In genomic region chr6:163608060-163608752, GRCh38 we compare ENCODE assay signal across 20 cellular contexts.
DNase-seq lines count a peak whose midpoint lies in the region; ATAC-seq and TF ChIP-seq lines count a peak whose summit lies in the region.
"Had no signal": no experiment of that assay in that cellular context is flagged by ENCODE, and none has a peak within 500 bp of the region (broad histone marks: within the 10 kb centered on the region; RNA-seq: fewer than 3 reads in every experiment).

No MANE protein-coding gene starts in this region.

- no peaks in the 10 kb centered on the region for H3K27me3 ChIP-seq in right atrium auricular region
- H3K27me3 ChIP-seq in heart left ventricle = no peaks in the 10 kb centered on the region
- H3K27me3 ChIP-seq: MG63 had no signal

- no peaks in the 10 kb centered on the region for H3K36me3 Mint-ChIP-seq in neural crest cell (ENCODE audit: low read depth)

- peak overlapping the region; percentile 27 for H3K27ac Mint-ChIP-seq in neural crest cell (ENCODE audit: unreplicated experiment)
- H3K27ac Mint-ChIP-seq: H9 had no signal

- intact Hi-C loops in heart left ventricle (cut with DNase I) = no loop called here

- in situ Hi-C loops in ACHN (cut with HindIII; ENCODE audit: low pct_ligation_motif_present, low pct_unique_long_range_greater_than_20kb, low sequenced_read_pairs) = no loop called here

- peaks cover 4% of the 10 kb centered on the region for H3K9me3 Mint-ChIP-seq in neural crest cell

- no peaks in the 10 kb centered on the region for H3K27me3 Mint-ChIP-seq in neural crest cell (ENCODE audit: low read depth)

- H3K4me3 ChIP-seq in right atrium auricular region (no peak overlapping the region), heart left ventricle (no peak overlapping the region)
- H3K4me3 ChIP-seq: GM12878, MG63 had no signal

- H3K9me3 ChIP-seq in right atrium auricular region (no peaks in the 10 kb centered on the region), heart left ventricle (no peaks in the 10 kb centered on the region)
- H3K9me3 ChIP-seq: MG63 had no signal

- H3K4me1 ChIP-seq in right atrium auricular region = no peaks in the 10 kb centered on the region
- H3K4me1 ChIP-seq in heart left ventricle = peaks cover 0 to 3% (median 0%) of the 10 kb centered on the region in 12 donors

- no peak overlapping the region for H3K27ac ChIP-seq in right atrium auricular region
- H3K27ac ChIP-seq in heart left ventricle = no peak overlapping the region
- H3K27ac ChIP-seq: RWPE1 had no signal

- DNase-seq in right atrium auricular region (ENCODE audit: low spot score) (peak; percentile 46), heart left ventricle (no peak), left kidney (ENCODE audit: low read depth, low spot score) (peak; percentile 67), neural crest cell (ENCODE audit: low read depth, low spot score) (no peak), ACHN (no peak), COR-L47 (lab: John Stamatoyannopoulos, UW) (no peak), T-helper 1 cell (no peak)
- DNase-seq: H9; MG63; NCI-H1417; NCI-H1694 treated with DMSO at 0.1 percent for 48 hours; NCI-H2081 treated with DMSO at 0.1 percent for 48 hours; NCI-H446 treated with DMSO at 0.1 percent for 48 hours; NCI-H69; NK-92 treated with Interleukin-12 subunit alpha and Interleukin-12 subunit beta, amount 100 ng/mL, for 24 hours; SHP77 treated with DMSO at 0.1 percent for 48 hours had no signal

- H3K36me3 ChIP-seq in right atrium auricular region (no peaks in the 10 kb centered on the region), heart left ventricle (no peaks in the 10 kb centered on the region)
- H3K36me3 ChIP-seq: MG63 had no signal

- no peak overlapping the region for H3K4me3 Mint-ChIP-seq in neural crest cell
- H3K4me3 Mint-ChIP-seq: H9 had no signal

- ATAC-seq in heart left ventricle (no peak), GM18861 (IDR thresholded peaks at IDR 0.05; ENCODE audit: unreplicated experiment) (no peak)
- ATAC-seq: GM12878, SK-N-SH treated with all-trans-retinoic acid at 6 μM for 48 hours had no signal

- WGBS in heart left ventricle, 4 donors = 87 to 92% (median 90%) methylated on average over 23 of the region's 23 CpGs

- peaks cover 29% of the 10 kb centered on the region for H3K4me1 Mint-ChIP-seq in neural crest cell

- TF ChIP-seq CTCF in right atrium auricular region (IDR thresholded peaks at IDR 0.05) (no peak), heart left ventricle (IDR thresholded peaks at IDR 0.05) (no peak), neural crest cell (conservative IDR thresholded peaks at IDR 0.05) (no peak)

- TF ChIP-seq POLR2A in heart left ventricle (IDR thresholded peaks at IDR 0.05) = no peak

Comparison
In these comparisons a context has a peak if more than half of its experiments do, and no peak if none do; other contexts are left out.
1. DNase-seq: peak in right atrium auricular region (single experiment) and left kidney (single experiment); none in heart left ventricle (0 of 5), neural crest cell (single experiment), ACHN (single experiment), COR-L47 (single experiment) and T-helper 1 cell (0 of 5).